Comparison of ENCODE assay signal across 9 cellular contexts in the genomic region with DNA sequence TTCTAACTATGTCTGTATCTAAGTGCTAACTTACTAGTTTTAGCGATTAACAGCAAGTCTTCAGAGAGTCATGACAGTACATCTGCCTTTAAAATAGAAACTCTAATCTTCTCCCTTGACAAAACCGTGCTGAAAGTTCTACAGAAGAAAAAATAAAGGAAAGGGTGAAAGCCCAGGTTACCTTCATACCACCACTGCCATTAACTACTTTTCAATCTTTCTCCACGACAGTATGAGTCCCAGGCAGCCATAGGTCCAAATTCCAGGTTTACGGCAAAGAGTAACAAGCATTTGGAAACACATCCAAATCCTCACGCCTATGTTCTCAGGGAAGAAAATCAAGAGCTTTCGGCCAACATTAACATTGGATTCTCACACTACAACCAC. TPM values are rescaled to one million over a fixed set of nuclear protein-coding genes. Genes with fewer than 3 reads are reported as not detected.
DNase-seq lines count a peak whose midpoint lies in the region; ATAC-seq, FAIRE-seq and TF ChIP-seq lines count a peak whose summit lies in the region.
"Had no signal": no experiment of that assay in that cellular context is flagged by ENCODE, and none has a peak within 500 bp of the region (broad histone marks: within the 10 kb centered on the region; RNA-seq: fewer than 3 reads in every experiment).

No MANE protein-coding gene starts in this region.

- BruUV-seq in HepG2 (replicated peaks; lab: Mats Ljungman, UMichigan): TSS peak; percentile 70

- H3K27ac ChIP-seq in HepG2 (ENCODE audit: extremely low read length, insufficient read depth, low read length): peak overlapping the region; percentile 97

- 0 out of 5 replicates have a peak, but pooled peaks cover 0 to 5% of the 10 kb centered on the region in 2 experiments for H3K36me3 ChIP-seq in HepG2 (replicated peaks in 1 of 2; ENCODE audit: control insufficient read depth in 1 of 2, insufficient read depth in 2 of 2, low read length in 2 of 2)

- TF ChIP-seq CTCF in HepG2 (CRISPR knock-in tag; IDR thresholded peaks at IDR 0.05) (no peak), type B pancreatic cell (conservative IDR thresholded peaks at IDR 0.05) (no peak), GM13976 (IDR thresholded peaks at IDR 0.05; ENCODE audit: borderline replicate concordance, control extremely low read depth, extremely low read depth, insufficient read depth, missing control alignments) (no peak)

- no peak for DNase-seq in activated T-cell treated with anti-CD3 and anti-CD28 coated beads, Interleukin-2, amount 50 U/mL, for 72 hours
- no peak for DNase-seq in activated T-cell treated with anti-CD3 and anti-CD28 coated beads, Interleukin-2, amount 50 U/mL, for 1 hour
- DNase-seq in activated naive CD8-positive, alpha-beta T cell treated with anti-CD3 and anti-CD28 coated beads, Interleukin-2, amount 50 U/mL, for 24 hours: no peak
- no peak for DNase-seq in HepG2 (ENCODE audit: low spot score)
- DNase-seq in type B pancreatic cell (ENCODE audit: extremely low spot score, unreplicated experiment): no peak
- DNase-seq in HuH-7 (ENCODE audit: low spot score): no peak
- DNase-seq in GM13976 (ENCODE audit: low spot score): no peak
- DNase-seq in DMS114 treated with DMSO at 0.1 percent for 48 hours (lab: John Stamatoyannopoulos, UW; ENCODE audit: unreplicated experiment): no peak

- H3K9ac ChIP-seq in HepG2 (ENCODE audit: insufficient read depth, low read depth, low read length): peak overlapping the region; percentile 91

- H3K4me1 ChIP-seq in HepG2 (ENCODE audit: insufficient read depth, low read length): peaks cover 25% of the 10 kb centered on the region

- intact Hi-C loops in HepG2 (cut with micrococcal nuclease; ENCODE audit: unreplicated experiment): loop anchor here (10.0 kb wide), 2 partner anchors 47 to 53 kb away; no protein-coding TSS in a partner anchor

- H3K9me3 ChIP-seq in HepG2 (ENCODE audit: low read length): no peaks in the 10 kb centered on the region

- in situ Hi-C loops in HepG2 (cut with HindIII; ENCODE audit: extremely low pct_ligation_motif_present, low pct_unique_long_range_greater_than_20kb) (no loop called here), GM13976 (cut with MboI; ENCODE audit: low sequenced_read_pairs, unreplicated experiment) (no loop called here)

- H3K27ac Mint-ChIP-seq in activated T-cell treated with anti-CD3 and anti-CD28 coated beads, Interleukin-2, amount 50 U/mL, for 72 hours: peak overlapping the region; percentile 99
- H3K27ac Mint-ChIP-seq in activated naive CD8-positive, alpha-beta T cell treated with anti-CD3 and anti-CD28 coated beads, Interleukin-2, amount 50 U/mL, for 24 hours: peak overlapping the region; percentile 96
- H3K27ac Mint-ChIP-seq in type B pancreatic cell: peak overlapping the region; percentile 97

- H4K20me1 ChIP-seq in HepG2 (ENCODE audit: insufficient read depth, low read length): no peaks in the 10 kb centered on the region

- peaks cover 55% of the 10 kb centered on the region for H3K79me2 ChIP-seq in HepG2 (ENCODE audit: insufficient read depth, low read length)

- H3K27me3 Mint-ChIP-seq in activated T-cell treated with anti-CD3 and anti-CD28 coated beads, Interleukin-2, amount 50 U/mL, for 72 hours (ENCODE audit: low read depth): peaks cover 40% of the 10 kb centered on the region
- no peaks in the 10 kb centered on the region for H3K27me3 Mint-ChIP-seq in activated naive CD8-positive, alpha-beta T cell treated with anti-CD3 and anti-CD28 coated beads, Interleukin-2, amount 50 U/mL, for 24 hours
- H3K27me3 Mint-ChIP-seq in type B pancreatic cell: no peaks in the 10 kb centered on the region

- H3K4me3 ChIP-seq in HepG2 (replicated peaks in 1 of 3; ENCODE audit: insufficient read depth in 1 of 3, low read depth in 2 of 3, low read length in 3 of 3): peak overlapping the region; percentile 71 to 81 (median 80)

- no peaks in the 10 kb centered on the region for H3K9me3 Mint-ChIP-seq in activated T-cell treated with anti-CD3 and anti-CD28 coated beads, Interleukin-2, amount 50 U/mL, for 72 hours
- H3K9me3 Mint-ChIP-seq in activated naive CD8-positive, alpha-beta T cell treated with anti-CD3 and anti-CD28 coated beads, Interleukin-2, amount 50 U/mL, for 24 hours: no peaks in the 10 kb centered on the region
- H3K9me3 Mint-ChIP-seq in type B pancreatic cell: no peaks in the 10 kb centered on the region

- no peak for FAIRE-seq in HepG2 (lab: Jason Lieb, UNC)
- FAIRE-seq: colon had no signal

- CTCF ChIA-PET in HepG2 (lab: Yijun Ruan, JAX; ENCODE audit: low intra/inter-chr PET ratio, low total read pairs): no interaction called here

- TF ChIP-seq EP300 in HepG2 (IDR thresholded peaks at IDR 0.05; ENCODE audit: low read depth in 2 of 2, low read length in 2 of 2) (no peak), HepG2 (CRISPR knock-in tag; IDR thresholded peaks at IDR 0.05; ENCODE audit: borderline replicate concordance) (no peak)

- H2AFZ ChIP-seq in HepG2 (ENCODE audit: low read length): no peak overlapping the region

- ATAC-seq in activated T-cell treated with anti-CD3 and anti-CD28 coated beads, Interleukin-2, amount 50 U/mL, for 72 hours (replicated peaks in 1 of 2): no peak
- no peak for ATAC-seq in activated naive CD8-positive, alpha-beta T cell treated with anti-CD3 and anti-CD28 coated beads, Interleukin-2, amount 50 U/mL, for 24 hours
- ATAC-seq in HepG2: no peak

- peaks cover 11 to 12% of the 10 kb centered on the region in 2 donors for H3K36me3 Mint-ChIP-seq in activated T-cell treated with anti-CD3 and anti-CD28 coated beads, Interleukin-2, amount 50 U/mL, for 72 hours (ENCODE audit: insufficient read depth in 2 of 2)
- H3K36me3 Mint-ChIP-seq in activated naive CD8-positive, alpha-beta T cell treated with anti-CD3 and anti-CD28 coated beads, Interleukin-2, amount 50 U/mL, for 24 hours (ENCODE audit: low read depth): peaks cover 26% of the 10 kb centered on the region
- peaks cover 8% of the 10 kb centered on the region for H3K36me3 Mint-ChIP-seq in type B pancreatic cell

- H3K4me3 Mint-ChIP-seq in activated T-cell treated with anti-CD3 and anti-CD28 coated beads, Interleukin-2, amount 50 U/mL, for 72 hours: peak overlapping the region; percentile 92 to 97
- H3K4me3 Mint-ChIP-seq in activated naive CD8-positive, alpha-beta T cell treated with anti-CD3 and anti-CD28 coated beads, Interleukin-2, amount 50 U/mL, for 24 hours: peak overlapping the region; percentile 95
- H3K4me3 Mint-ChIP-seq in type B pancreatic cell: peak overlapping the region; percentile 96

- TF ChIP-seq POLR2A in HepG2 (IDR thresholded peaks at IDR 0.05; ENCODE audit: insufficient read depth in 1 of 2, low read depth in 2 of 2, low read length in 2 of 2): no peak

- H3K4me2 ChIP-seq in HepG2 (ENCODE audit: low read depth, low read length): peak overlapping the region; percentile 80

- TF ChIP-seq RAD21 in HepG2 (CRISPR knock-in tag; IDR thresholded peaks at IDR 0.05): no peak

- H3K27me3 ChIP-seq in HepG2 (ENCODE audit: control insufficient read depth in 1 of 2, insufficient read depth in 2 of 2, low read length in 2 of 2): no peaks in the 10 kb centered on the region; a peak in 1 of 5 replicates

- WGBS in HepG2 (ENCODE audit: low lambda C conversion rate): 2% methylated on average over 6 of the region's 6 CpGs

- H3K4me1 Mint-ChIP-seq in activated T-cell treated with anti-CD3 and anti-CD28 coated beads, Interleukin-2, amount 50 U/mL, for 72 hours (ENCODE audit: low read depth): peaks cover 32% of the 10 kb centered on the region
- peaks cover 28% of the 10 kb centered on the region for H3K4me1 Mint-ChIP-seq in activated naive CD8-positive, alpha-beta T cell treated with anti-CD3 and anti-CD28 coated beads, Interleukin-2, amount 50 U/mL, for 24 hours
- peaks cover 6% of the 10 kb centered on the region for H3K4me1 Mint-ChIP-seq in type B pancreatic cell (ENCODE audit: unreplicated experiment)

- POLR2A ChIA-PET in HepG2 (lab: Yijun Ruan, JAX): interaction anchor here (1.0 to 2.1 kb wide), 3 partner anchors 9 to 49 kb away, joined by 3 to 20 read pairs (median 8); no protein-coding TSS in a partner anchor

TF ChIP-seq in HepG2, 621 proteins besides CTCF, POLR2A, EP300 and RAD21:
- TF ChIP-seq EZH2 (conservative IDR thresholded peaks at IDR 0.05; ENCODE audit: low read depth, low read length) (no peak), RBFOX2 (IDR thresholded peaks at IDR 0.05; ENCODE audit: low read depth, low read length) (peak; percentile 18; the same call in 1 of the 2 replicates), HNRNPL (IDR thresholded peaks at IDR 0.05; ENCODE audit: low read depth, low read length) (no peak), TEAD3 (CRISPR knock-in tag; optimal IDR thresholded peaks at IDR 0.05; ENCODE audit: borderline replicate concordance) (peak; percentile 13)

RNA-seq across cellular contexts. Expression of gene ZCCHC13, which starts 12.4 kb away (rescaled TPM):
- total RNA-seq in activated T-cell treated with anti-CD3 and anti-CD28 coated beads, Interleukin-2, amount 50 U/mL, for 72 hours: not detected
- total RNA-seq in HepG2 (2016; rRNA removed; fragmentation: Illumina TruSeq; extraction: Trizol) (not detected in 2 replicates), type B pancreatic cell (ENCODE audit: low replicate concordance) (not detected in 2 replicates)
- not detected in 2 replicates for total RNA-seq in HepG2 (2016; cell fraction: cytosol; rRNA removed; fragmentation: Illumina TruSeq; extraction: Trizol; ENCODE audit: low read depth)
- not detected in 2 replicates for total RNA-seq in HepG2 (2016; cell fraction: insoluble cytoplasmic fraction; rRNA removed; fragmentation: Illumina TruSeq; extraction: Trizol)
- not detected in 2 replicates for total RNA-seq in HepG2 (2016; cell fraction: membrane; rRNA removed; fragmentation: Illumina TruSeq; extraction: Trizol)
- not detected in 2 replicates for total RNA-seq in HepG2 (2016; cell fraction: nucleus; rRNA removed; fragmentation: Illumina TruSeq; extraction: Trizol)
- polyA plus RNA-seq in HepG2 (2011; rRNA removed): not detected in 2 replicates
- not detected in 2 replicates for polyA plus RNA-seq in HepG2 (2011; cell fraction: cytosol; rRNA removed)
- polyA plus RNA-seq in HepG2 (2011; cell fraction: nucleus; rRNA removed): not detected in 2 replicates
- not detected in 2 replicates for polyA plus RNA-seq in HepG2 (2012)
- polyA plus RNA-seq in HepG2 (2016; cell fraction: cytosol; fragmentation: Illumina TruSeq; extraction: Trizol; ENCODE audit: low read depth): not detected in 2 replicates
- not detected in 2 replicates for polyA plus RNA-seq in HepG2 (2016; cell fraction: insoluble cytoplasmic fraction; fragmentation: Illumina TruSeq; extraction: Trizol; ENCODE audit: low read depth)
- not detected in 2 replicates for polyA plus RNA-seq in HepG2 (2016; cell fraction: membrane; fragmentation: Illumina TruSeq; extraction: Trizol; ENCODE audit: low read depth)
- not detected in 2 replicates for polyA plus RNA-seq in HepG2 (2016; cell fraction: nucleus; fragmentation: Illumina TruSeq; extraction: Trizol; ENCODE audit: insufficient read depth, low read depth)
- polyA minus RNA-seq in HepG2 (2011; rRNA and poly(A)+ RNA removed; ENCODE audit: low replicate concordance): not detected in 2 replicates
- not detected in 2 replicates for polyA minus RNA-seq in HepG2 (2011; cell fraction: cytosol; rRNA and poly(A)+ RNA removed)
- not detected in 2 replicates for polyA minus RNA-seq in HepG2 (2011; cell fraction: nucleus; rRNA and poly(A)+ RNA removed)
